Comparison of ENCODE assay signal across 31 cellular contexts in genomic region chr19:16922949-16923348, GRCh38. TPM values are rescaled to one million over a fixed set of nuclear protein-coding genes. Genes with fewer than 3 reads are reported as not detected.
"Had no signal": no experiment of that assay in that cellular context is flagged by ENCODE, and none has a peak within 500 bp of the region (broad histone marks: within the 10 kb centered on the region; RNA-seq: fewer than 3 reads in every experiment).

No MANE protein-coding gene starts in this region.

- H3K27ac Mint-ChIP-seq: activated CD4-positive, alpha-beta T cell treated with anti-CD3 and anti-CD28 coated beads for 36 hours; activated CD4-positive, alpha-beta T cell treated with anti-CD3 and anti-CD28 coated beads, Interleukin-2, amount 10 ng/mL, durations not matched to agents 7 days and 5 days; activated CD8-positive, alpha-beta T cell treated with anti-CD3 and anti-CD28 coated beads, Interleukin-2, amount 10 ng/mL, durations not matched to agents 7 days and 5 days; activated naive CD4-positive, alpha-beta T cell treated with anti-CD3 and anti-CD28 coated beads, Interleukin-2, amount 10 ng/mL, durations not matched to agents 7 days and 5 days; activated naive CD8-positive, alpha-beta T cell; activated naive CD8-positive, alpha-beta T cell treated with anti-CD3 and anti-CD28 coated beads, Interleukin-2, amount 50 U/mL, for 24 hours; activated T-cell treated with anti-CD3 and anti-CD28 coated beads, Interleukin-2, amount 50 U/mL, for 24 hours; activated T-helper 1 cell treated with anti-CD3 and anti-CD28 coated beads, Interleukin-12 subunit alpha, Interleukin-12 subunit beta, Interleukin-2, Interleukin-4 antibody, amounts not matched to agents 30 ng/mL and 10 ng/mL and 1 ng/mL, durations not matched to agents 14 hours and 24 hours and 36 hours; brain; T-helper 2 cell treated with Interferon-gamma antibody and Interleukin-4, amounts not matched to agents 5 μg/mL and 100 μg/mL, for 36 hours had no signal

- H3K36me3 ChIP-seq: MG63, SJCRH30 had no signal

- H3K4me1 ChIP-seq: SJCRH30 had no signal

- H3K27ac ChIP-seq: SJCRH30, SK-N-MC had no signal

- H3K4me1 Mint-ChIP-seq: activated CD4-positive, alpha-beta T cell treated with anti-CD3 and anti-CD28 coated beads for 36 hours; activated CD4-positive, alpha-beta T cell treated with anti-CD3 and anti-CD28 coated beads, Interleukin-2, amount 10 ng/mL, durations not matched to agents 7 days and 5 days; activated naive CD4-positive, alpha-beta T cell treated with anti-CD3 and anti-CD28 coated beads, Interleukin-2, amount 10 ng/mL, durations not matched to agents 7 days and 5 days; activated naive CD8-positive, alpha-beta T cell treated with anti-CD3 and anti-CD28 coated beads, Interleukin-2, amount 50 U/mL, for 24 hours; brain; central memory CD8-positive, alpha-beta T cell had no signal

- ATAC-seq: activated CD4-positive, alpha-beta T cell treated with anti-CD3 and anti-CD28 coated beads for 36 hours; activated CD8-positive, alpha-beta T cell treated with anti-CD3 and anti-CD28 coated beads, Interleukin-2, amount 10 ng/mL, durations not matched to agents 7 days and 5 days; activated naive CD8-positive, alpha-beta T cell treated with anti-CD3 and anti-CD28 coated beads, Interleukin-2, amount 50 U/mL, for 24 hours; Panc1 had no signal

- H3K27me3 Mint-ChIP-seq: activated CD4-positive, alpha-beta T cell treated with anti-CD3 and anti-CD28 coated beads, Interleukin-2, amount 10 ng/mL, durations not matched to agents 7 days and 5 days; activated naive CD8-positive, alpha-beta T cell had no signal

- DNase-seq: activated CD4-positive, alpha-beta T cell treated with anti-CD3 and anti-CD28 coated beads for 36 hours; activated CD4-positive, alpha-beta T cell treated with anti-CD3 and anti-CD28 coated beads, Interleukin-2, amount 10 ng/mL, durations not matched to agents 7 days and 5 days; activated CD4-positive, alpha-beta T cell treated with anti-CD3 and anti-CD28 coated beads, Interleukin-2, amount 50 U/mL, for 48 hours; activated CD8-positive, alpha-beta T cell treated with anti-CD3 and anti-CD28 coated beads, Interleukin-2, amount 10 ng/mL, durations not matched to agents 7 days and 5 days; activated effector memory CD4-positive, alpha-beta T cell treated with Interleukin-2 at 50 U/mL for 16 hours; activated naive CD4-positive, alpha-beta T cell treated with anti-CD3 and anti-CD28 coated beads, Interleukin-2, amount 10 ng/mL, durations not matched to agents 7 days and 5 days; activated naive CD8-positive, alpha-beta T cell treated with anti-CD3 and anti-CD28 coated beads, Interleukin-2, amount 50 U/mL, for 24 hours; activated T-cell treated with anti-CD3 and anti-CD28 coated beads, Interleukin-2, amount 50 U/mL, for 24 hours; anterior cingulate cortex; Kasumi-1; MG63; NCI-H1048; NCI-H1105 treated with DMSO at 0.1 percent for 48 hours; NCI-H1436; NCI-H1694; NCI-H1930; NCI-H2081 treated with DMSO at 0.1 percent for 48 hours; NCI-H226; NCI-H446 treated with DMSO at 0.1 percent for 48 hours; NCI-H524; NCI-H69; SHP77; SJCRH30 had no signal

- H3K4me3 Mint-ChIP-seq: activated CD4-positive, alpha-beta T cell treated with anti-CD3 and anti-CD28 coated beads for 36 hours; activated CD4-positive, alpha-beta T cell treated with anti-CD3 and anti-CD28 coated beads, Interleukin-2, amount 10 ng/mL, durations not matched to agents 7 days and 5 days; activated CD8-positive, alpha-beta T cell treated with anti-CD3 and anti-CD28 coated beads, Interleukin-2, amount 10 ng/mL, durations not matched to agents 7 days and 5 days; activated naive CD4-positive, alpha-beta T cell treated with anti-CD3 and anti-CD28 coated beads, Interleukin-2, amount 10 ng/mL, durations not matched to agents 7 days and 5 days; activated naive CD8-positive, alpha-beta T cell; activated naive CD8-positive, alpha-beta T cell treated with anti-CD3 and anti-CD28 coated beads, Interleukin-2, amount 50 U/mL, for 24 hours; activated T-cell treated with anti-CD3 and anti-CD28 coated beads, Interleukin-2, amount 50 U/mL, for 24 hours; activated T-helper 1 cell treated with anti-CD3 and anti-CD28 coated beads, Interleukin-12 subunit alpha, Interleukin-12 subunit beta, Interleukin-2, Interleukin-4 antibody, amounts not matched to agents 30 ng/mL and 10 ng/mL and 1 ng/mL, durations not matched to agents 14 hours and 24 hours and 36 hours; brain; central memory CD8-positive, alpha-beta T cell; T-helper 2 cell treated with Interferon-gamma antibody and Interleukin-4, amounts not matched to agents 5 μg/mL and 100 μg/mL, for 36 hours had no signal

- H3K4me3 ChIP-seq: MG63, SJCRH30, SK-N-MC had no signal

- FAIRE-seq: TTC549 had no signal

- H3K27me3 ChIP-seq: MG63 had no signal

RNA-seq across cellular contexts. Expression of gene F2RL3, which starts 34.1 kb away (rescaled TPM):
- total RNA-seq: activated CD4-positive, alpha-beta T cell treated with anti-CD3 and anti-CD28 coated beads for 36 hours; activated T-helper 1 cell treated with anti-CD3 and anti-CD28 coated beads, Interleukin-12 subunit alpha, Interleukin-12 subunit beta, Interleukin-2, Interleukin-4 antibody, amounts not matched to agents 30 ng/mL and 10 ng/mL and 1 ng/mL, durations not matched to agents 14 hours and 24 hours and 36 hours had no signal
